In genomic region chr9:83167126-83167525, GRCh38 we compare ENCODE assay signal across 20 cellular contexts.
A peak's percentile ranks its signal among the peaks of the same experiment; 100 is the strongest.
DNase-seq lines count a peak whose midpoint lies in the region; ATAC-seq lines count a peak whose summit lies in the region.
"Had no signal": no experiment of that assay in that cellular context is flagged by ENCODE, and none has a peak within 500 bp of the region (broad histone marks: within the 10 kb centered on the region; RNA-seq: fewer than 3 reads in every experiment).

No MANE protein-coding gene starts in this region.

- H3K27ac Mint-ChIP-seq in activated T-cell treated with anti-CD3 and anti-CD28 coated beads, Interleukin-2, amount 50 U/mL, for 24 hours, result no peak overlapping the region
- H3K27ac Mint-ChIP-seq: activated CD4-positive, alpha-beta T cell treated with anti-CD3 and anti-CD28 coated beads for 36 hours; activated naive CD8-positive, alpha-beta T cell treated with anti-CD3 and anti-CD28 coated beads for 36 hours had no signal

- no peaks in the 10 kb centered on the region for H3K27me3 Mint-ChIP-seq in activated T-cell treated with anti-CD3 and anti-CD28 coated beads, Interleukin-2, amount 50 U/mL, for 24 hours
- H3K27me3 Mint-ChIP-seq: activated CD4-positive, alpha-beta T cell treated with anti-CD3 and anti-CD28 coated beads for 36 hours; activated naive CD8-positive, alpha-beta T cell treated with anti-CD3 and anti-CD28 coated beads for 36 hours had no signal

- no peaks in the 10 kb centered on the region for H3K36me3 Mint-ChIP-seq in activated T-cell treated with anti-CD3 and anti-CD28 coated beads, Interleukin-2, amount 50 U/mL, for 24 hours (ENCODE audit: low read depth)
- H3K36me3 Mint-ChIP-seq: activated naive CD8-positive, alpha-beta T cell treated with anti-CD3 and anti-CD28 coated beads for 36 hours had no signal

- H3K4me1 Mint-ChIP-seq in activated T-cell treated with anti-CD3 and anti-CD28 coated beads, Interleukin-2, amount 50 U/mL, for 24 hours (ENCODE audit: low read depth), result no peaks in the 10 kb centered on the region
- H3K4me1 Mint-ChIP-seq: activated CD4-positive, alpha-beta T cell treated with anti-CD3 and anti-CD28 coated beads for 36 hours; activated naive CD8-positive, alpha-beta T cell treated with anti-CD3 and anti-CD28 coated beads for 36 hours had no signal

- peak overlapping the region; percentile 91 for H3K27ac ChIP-seq in epithelial cell of prostate
- H3K27ac ChIP-seq: vagina had no signal

- intact Hi-C loops in sciatic nerve (cut with DNase I), result no loop called here

- DNase-seq in Daoy (ENCODE audit: low read depth), result peak; percentile 13
- DNase-seq in NCI-H226, result peak; percentile 39
- peak; percentile 82 for DNase-seq in epithelial cell of prostate (ENCODE audit: low read depth, low spot score)
- peak; percentile 95 for DNase-seq in renal cortical epithelial cell (ENCODE audit: low read depth)
- DNase-seq in activated T-cell treated with anti-CD3 and anti-CD28 coated beads, Interleukin-2, amount 50 U/mL, for 24 hours, result no peak
- no peak for DNase-seq in COLO668 (lab: John Stamatoyannopoulos, UW; ENCODE audit: unreplicated experiment)
- DNase-seq in foreskin melanocyte, result no peak
- no peak for DNase-seq in sciatic nerve (ENCODE audit: low spot score)
- DNase-seq: activated CD4-positive, alpha-beta T cell treated with anti-CD3 and anti-CD28 coated beads for 36 hours; activated naive CD8-positive, alpha-beta T cell treated with anti-CD3 and anti-CD28 coated beads for 36 hours; GF-D8; GOT3; head of caudate nucleus; Karpas-422; NCI-H1092 treated with DMSO at 0.1 percent for 48 hours; NK-92 treated with Interleukin-12 subunit alpha and Interleukin-12 subunit beta, amount 100 ng/mL, for 24 hours; occipital lobe; retina; stimulated activated CD4-positive, alpha-beta T cell treated with anti-CD3 and anti-CD28 coated beads, Interleukin-12 subunit alpha, Interleukin-12 subunit beta, amount 100 ng/mL, for 4 hours had no signal

- no peak overlapping the region for H3K4me3 Mint-ChIP-seq in activated T-cell treated with anti-CD3 and anti-CD28 coated beads, Interleukin-2, amount 50 U/mL, for 24 hours
- H3K4me3 Mint-ChIP-seq: activated CD4-positive, alpha-beta T cell treated with anti-CD3 and anti-CD28 coated beads for 36 hours; activated naive CD8-positive, alpha-beta T cell treated with anti-CD3 and anti-CD28 coated beads for 36 hours had no signal

- ATAC-seq in sciatic nerve, result no peak
- ATAC-seq: activated CD4-positive, alpha-beta T cell treated with anti-CD3 and anti-CD28 coated beads for 36 hours had no signal

- H3K9me3 Mint-ChIP-seq in activated T-cell treated with anti-CD3 and anti-CD28 coated beads, Interleukin-2, amount 50 U/mL, for 24 hours, result peaks cover 9% of the 10 kb centered on the region

Comparison
In these comparisons a context has a peak if more than half of its experiments do, and no peak if none do; other contexts are left out.
1. DNase-seq: peak in Daoy (single experiment), NCI-H226 (single experiment), epithelial cell of prostate (single experiment) and renal cortical epithelial cell (single experiment); none in activated T-cell treated with anti-CD3 and anti-CD28 coated beads, Interleukin-2, amount 50 U/mL, for 24 hours (single experiment), COLO668 (single experiment), foreskin melanocyte (single experiment) and sciatic nerve (single experiment).